25 cellular contexts compared by ENCODE assay signal in genomic region chr5:169176686-169177430, GRCh38.
"Had no signal": no experiment of that assay in that cellular context is flagged by ENCODE, and none has a peak within 500 bp of the region (broad histone marks: within the 10 kb centered on the region; RNA-seq: fewer than 3 reads in every experiment).

No MANE protein-coding gene starts in this region.

- H3K4me1 ChIP-seq: body of pancreas, Peyer's patch had no signal

- H3K36me3 ChIP-seq: ascending aorta, Peyer's patch had no signal

- H3K4me3 ChIP-seq: ascending aorta, body of pancreas, Peyer's patch, SJSA1 had no signal

- H3K27me3 ChIP-seq: ascending aorta, body of pancreas, Peyer's patch, SJSA1 had no signal

- H3K9me3 ChIP-seq: ascending aorta, body of pancreas, Peyer's patch, SJSA1 had no signal

- ATAC-seq: activated naive CD4-positive, alpha-beta T cell treated with anti-CD3 and anti-CD28 coated beads, Interleukin-2, amount 50 U/mL, for 72 hours; activated naive CD8-positive, alpha-beta T cell treated with anti-CD3 and anti-CD28 coated beads, Interleukin-2, amount 50 U/mL, for 24 hours; activated T-cell treated with anti-CD3 and anti-CD28 coated beads, Interleukin-2, amount 50 U/mL, for 4 hours; body of pancreas had no signal

- DNase-seq: activated CD4-positive, alpha-beta memory T cell treated with anti-CD3 and anti-CD28 coated beads for 36 hours; activated CD4-positive, alpha-beta T cell treated with anti-CD3 and anti-CD28 coated beads, Interleukin-2, amount 10 ng/mL, durations not matched to agents 7 days and 5 days; activated CD4-positive, CD25-positive, alpha-beta regulatory T cell; activated CD8-positive, alpha-beta memory T cell treated with anti-CD3 and anti-CD28 coated beads for 24 hours; activated effector memory CD4-positive, alpha-beta T cell treated with anti-CD3 and anti-CD28 coated beads, Interleukin-2, amount 50 U/mL, for 16 hours; activated naive CD4-positive, alpha-beta T cell treated with Interleukin-2 at 50 U/mL for 16 hours; activated naive CD8-positive, alpha-beta T cell treated with anti-CD3 and anti-CD28 coated beads, Interleukin-2, amount 50 U/mL, for 24 hours; activated T-cell treated with anti-CD3 and anti-CD28 coated beads, Interleukin-2, amount 50 U/mL, for 4 hours; amniotic stem cell; body of pancreas; NCI-H1092; NCI-H1436 treated with DMSO at 0.1 percent for 48 hours; NCI-H187; NCI-H2081; NCI-H2171; NCI-H2227 treated with DMSO at 0.1 percent for 48 hours; NCI-H446 treated with DMSO at 0.1 percent for 48 hours; NCI-H524 treated with DMSO at 0.1 percent for 48 hours; Peyer's patch; SHP77; T-helper 1 cell had no signal

- H3K27ac ChIP-seq: ascending aorta, body of pancreas, Peyer's patch, SJSA1, VCaP had no signal
